18 cellular contexts compared by ENCODE assay signal in the genomic region with DNA sequence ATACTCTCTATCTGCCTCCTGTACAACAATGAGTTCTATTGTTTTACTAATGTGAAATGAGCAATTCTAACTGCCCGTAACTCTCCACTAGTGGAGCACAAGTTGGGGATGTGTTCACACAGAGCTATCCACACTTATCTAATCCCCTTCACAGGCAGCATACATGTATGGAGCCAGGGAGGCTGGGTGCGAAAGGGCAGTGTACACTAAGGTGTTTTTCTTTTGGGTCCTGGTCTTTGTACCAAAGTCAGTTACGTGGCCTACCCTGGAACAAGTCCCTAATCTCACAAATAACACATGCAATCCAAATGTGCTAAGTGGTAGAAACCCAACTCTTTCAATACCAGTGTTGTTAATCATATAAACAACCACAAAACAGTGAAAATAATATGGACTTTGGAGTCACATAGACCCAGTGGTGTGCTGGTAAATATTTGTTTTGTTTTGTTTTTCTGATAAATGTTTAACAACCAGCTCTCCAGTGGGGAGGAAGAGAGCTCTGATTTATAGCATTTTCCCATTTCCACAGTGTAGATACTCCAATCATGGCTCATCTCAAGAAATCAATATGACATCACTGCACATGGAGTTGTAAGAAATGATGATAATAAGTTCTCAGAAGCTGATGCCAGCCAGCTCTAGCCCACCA.
DNase-seq lines count a peak whose midpoint lies in the region; ATAC-seq, FAIRE-seq and TF ChIP-seq lines count a peak whose summit lies in the region.
"Had no signal": no experiment of that assay in that cellular context is flagged by ENCODE, and none has a peak within 500 bp of the region (broad histone marks: within the 10 kb centered on the region; RNA-seq: fewer than 3 reads in every experiment).

No MANE protein-coding gene starts in this region.

- no peak overlapping the region for H3K4me3 Mint-ChIP-seq in MCF 10A (ENCODE audit: unreplicated experiment)
- H3K4me3 Mint-ChIP-seq: B cell, GM23338 had no signal

- POLR2A ChIA-PET in MCF 10A (lab: Yijun Ruan, JAX) (interaction anchor here (1.0 to 1.2 kb wide), 2 partner anchors 9 to 14 kb away, joined by 3 to 7 read pairs; no protein-coding TSS in a partner anchor), H1 (lab: Charles Lee; ENCODE audit: partially characterized antibody) (no interaction called here)

- H3K23me2 ChIP-seq in H1 (ENCODE audit: low read depth, low read length): no peaks in the 10 kb centered on the region

- H3K56ac ChIP-seq in H1 (replicated peaks; ENCODE audit: insufficient read length, low read depth, low read length): no peak overlapping the region

- no TSS peak for BruUV-seq in mammary epithelial cell (replicated peaks; lab: Mats Ljungman, UMichigan)
- BruUV-seq in MCF 10A (replicated peaks; lab: Mats Ljungman, UMichigan): no TSS peak

- H2AK5ac ChIP-seq in H1 (ENCODE audit: low read depth, low read length): no peak overlapping the region

- H3K4me1 ChIP-seq in mammary epithelial cell (ENCODE audit: insufficient read depth, low read length): peaks cover 3% of the 10 kb centered on the region
- H3K4me1 ChIP-seq in H1 (replicated peaks in 1 of 4; ENCODE audit: control insufficient read depth in 3 of 4, insufficient read depth in 4 of 4, low read length in 3 of 4): no peaks in the 10 kb centered on the region
- H3K4me1 ChIP-seq in liver (ENCODE audit: control insufficient read depth in 4 of 4, insufficient read depth in 4 of 4, low read length in 3 of 4): peaks cover 6 to 61% (median 38%) of the 10 kb centered on the region in 4 donors
- no peaks in the 10 kb centered on the region for H3K4me1 ChIP-seq in Peyer's patch

- no peak overlapping the region for H3K4me3 ChIP-seq in mammary epithelial cell (replicated peaks in 1 of 3; ENCODE audit: insufficient read depth in 1 of 3, low read depth in 2 of 3, low read length in 3 of 3)
- H3K4me3 ChIP-seq in H1 (ENCODE audit: extremely low read depth in 1 of 4, insufficient read depth in 2 of 4, low read depth in 3 of 4, low read length in 4 of 4): no peak overlapping the region
- no peak overlapping the region for H3K4me3 ChIP-seq in liver (ENCODE audit: low read depth in 1 of 3, low read length in 3 of 3)
- no peak overlapping the region for H3K4me3 ChIP-seq in Peyer's patch
- H3K4me3 ChIP-seq: GM23338 had no signal

- in situ Hi-C loops in mammary epithelial cell (cut with MboI; ENCODE audit: low sequenced_read_pairs in 2 of 2): no loop called here

- no peaks in the 10 kb centered on the region for H3K36me3 Mint-ChIP-seq in MCF 10A (ENCODE audit: insufficient read depth, unreplicated experiment)

- H3K27me3 Mint-ChIP-seq in MCF 10A (ENCODE audit: insufficient read depth, unreplicated experiment): no peaks in the 10 kb centered on the region
- H3K27me3 Mint-ChIP-seq: B cell had no signal

- peak overlapping the region; percentile 73 for H2AFZ ChIP-seq in mammary epithelial cell (ENCODE audit: low read depth, low read length)
- H2AFZ ChIP-seq in H1 (ENCODE audit: low read length): no peak overlapping the region

- H3K18ac ChIP-seq in H1 (ENCODE audit: extremely low read depth, low read length): no peak overlapping the region

- H3K27me3 ChIP-seq in mammary epithelial cell (ENCODE audit: insufficient read depth, low read length) (no peaks in the 10 kb centered on the region), H1 (replicated peaks in 1 of 4; ENCODE audit: control insufficient read depth in 3 of 4, extremely low read depth in 1 of 4, insufficient read depth in 3 of 4, low read length in 3 of 4) (no peaks in the 10 kb centered on the region; a peak in 1 of 7 replicates), liver (ENCODE audit: control insufficient read depth in 4 of 4, insufficient read depth in 4 of 4, low read length in 3 of 4) (no peaks in the 10 kb centered on the region), Peyer's patch (no peaks in the 10 kb centered on the region)

- TF ChIP-seq RAD21 in H1 (IDR thresholded peaks at IDR 0.05 in 1 of 2, conservative IDR thresholded peaks at IDR 0.05 in 1 of 2; ENCODE audit: low read depth in 2 of 2, low read length in 2 of 2) (no peak), liver (IDR thresholded peaks at IDR 0.05) (peak; percentile 69)

- H3K79me2 ChIP-seq in mammary epithelial cell (ENCODE audit: insufficient read depth, low read length) (no peaks in the 10 kb centered on the region), H1 (ENCODE audit: control insufficient read depth in 1 of 2, insufficient read depth in 2 of 2, low read length in 2 of 2) (no peaks in the 10 kb centered on the region)

- H4K5ac ChIP-seq in H1 (ENCODE audit: insufficient read length, low read depth, low read length): no peak overlapping the region

- H3K79me1 ChIP-seq in H1 (ENCODE audit: low read depth, low read length): no peaks in the 10 kb centered on the region

- peaks cover 17% of the 10 kb centered on the region for H3K9me3 Mint-ChIP-seq in MCF 10A (ENCODE audit: unreplicated experiment)

- no peak overlapping the region for H2BK120ac ChIP-seq in H1 (replicated peaks; ENCODE audit: low read depth, low read length)

- CTCF ChIA-PET in mammary epithelial cell (lab: Charles Lee; ENCODE audit: low non-redundant PET): no interaction called here
- CTCF ChIA-PET in MCF 10A (lab: Yijun Ruan, JAX): interaction anchor here (0.6 to 1.6 kb wide), 4 partner anchors 34 to 732 kb away, joined by 3 to 4 read pairs (median 4); no protein-coding TSS in a partner anchor
- CTCF ChIA-PET in H1 (lab: Charles Lee; ENCODE audit: partially characterized antibody): interaction anchor here (0.6 to 1.3 kb wide), 2 partner anchors 170 to 1464 kb away, joined by 4 read pairs; no protein-coding TSS in a partner anchor

- dilution Hi-C loops in mammary epithelial cell (cut with HindIII; ENCODE audit: low sequenced_read_pairs): loop anchor here (5.0 kb wide), 1 partner anchor 35 kb away; no protein-coding TSS in a partner anchor

- H4K91ac ChIP-seq in H1 (replicated peaks; ENCODE audit: insufficient read length, low read length): peak overlapping the region; percentile 17

- H3K27ac Mint-ChIP-seq in MCF 10A (ENCODE audit: low read depth, unreplicated experiment): no peak overlapping the region
- H3K27ac Mint-ChIP-seq: B cell, GM23338 had no signal

- TF ChIP-seq POLR2A in H1 (IDR thresholded peaks at IDR 0.05; ENCODE audit: control extremely low read depth in 1 of 2, low read depth in 2 of 2, low read length in 2 of 2) (no peak), Peyer's patch (IDR thresholded peaks at IDR 0.05) (no peak)

- intact Hi-C loops in mammary epithelial cell (cut with micrococcal nuclease) (no loop called here), MCF 10A (cut with micrococcal nuclease) (no loop called here)

- H2BK12ac ChIP-seq in H1 (ENCODE audit: low read depth, low read length): no peak overlapping the region

- no peak for FAIRE-seq in H1 (lab: Jason Lieb, UNC)
- FAIRE-seq: GM19239 had no signal

- peak; percentile 49 for DNase-seq in mammary epithelial cell
- no peak for DNase-seq in MCF 10A (ENCODE audit: unreplicated experiment)
- no peak for DNase-seq in H1 (ENCODE audit: low read depth in 1 of 2, low spot score in 2 of 2)
- DNase-seq in Peyer's patch: no peak
- no peak for DNase-seq in RKO (ENCODE audit: low spot score)
- no peak for DNase-seq in dermis blood vessel endothelial cell
- DNase-seq: Caco-2, GF-D8, KBM-7, NCI-H1694 treated with DMSO at 0.1 percent for 48 hours had no signal

- no peak overlapping the region for H3K4ac ChIP-seq in H1 (replicated peaks; ENCODE audit: insufficient read length, low read depth, low read length)

- no peak overlapping the region for H2BK5ac ChIP-seq in H1 (ENCODE audit: low read depth, low read length)

- peaks cover 10% of the 10 kb centered on the region for H3K9me3 ChIP-seq in mammary epithelial cell (replicated peaks; ENCODE audit: insufficient read depth, low read length)
- peaks cover 11 to 13% of the 10 kb centered on the region in 2 experiments; a peak in 3 of 4 replicates for H3K9me3 ChIP-seq in H1 (ENCODE audit: insufficient read depth in 2 of 2, low read depth in 1 of 2, low read length in 1 of 2)
- H3K9me3 ChIP-seq in liver (ENCODE audit: control insufficient read depth in 4 of 4, low read length in 3 of 4): peaks cover 0 to 3% (median 1%) of the 10 kb centered on the region in 4 donors
- no peaks in the 10 kb centered on the region for H3K9me3 ChIP-seq in Peyer's patch
- H3K9me3 ChIP-seq: Caco-2 had no signal

- no peak for ATAC-seq in GM21390 (IDR thresholded peaks at IDR 0.05; ENCODE audit: unreplicated experiment)
- ATAC-seq: GM23338, HCT116, Panc1, Right ventricle myocardium inferior had no signal

- H3K23ac ChIP-seq in H1 (ENCODE audit: insufficient read length): no peak overlapping the region

- H3K27ac ChIP-seq in mammary epithelial cell (ENCODE audit: insufficient read depth, low read depth, low read length) (no peak overlapping the region), H1 (ENCODE audit: low read depth, low read length) (no peak overlapping the region), liver (ENCODE audit: low read depth in 1 of 2, low read length in 2 of 2) (peak overlapping the region; percentile 93 to 96), Peyer's patch (no peak overlapping the region)

- no peak overlapping the region for H3K9ac ChIP-seq in mammary epithelial cell (ENCODE audit: insufficient read depth, low read length)
- no peak overlapping the region for H3K9ac ChIP-seq in H1 (replicated peaks in 1 of 4; ENCODE audit: extremely low read depth in 1 of 4, low read depth in 3 of 4, low read length in 3 of 4)
- peak overlapping the region in 1 of 2 donors; percentile 86 for H3K9ac ChIP-seq in liver (ENCODE audit: low read depth in 1 of 2, low read length in 2 of 2)

- H4K8ac ChIP-seq in H1 (ENCODE audit: extremely low read depth, insufficient read depth, low read length): no peak overlapping the region

- no peak overlapping the region for H2BK15ac ChIP-seq in H1 (ENCODE audit: low read length)

- TF ChIP-seq CTCF in mammary epithelial cell (conservative IDR thresholded peaks at IDR 0.05 in 1 of 2, IDR thresholded peaks at IDR 0.05 in 1 of 2; ENCODE audit: extremely low read depth in 1 of 2, insufficient read depth in 1 of 2, low read depth in 1 of 2, low read length in 2 of 2): no peak
- TF ChIP-seq CTCF in MCF 10A (IDR thresholded peaks at IDR 0.05; ENCODE audit: unreplicated experiment): no peak
- no peak for TF ChIP-seq CTCF in H1 (IDR thresholded peaks at IDR 0.05; ENCODE audit: control extremely low read depth in 1 of 3, insufficient read depth in 1 of 3, low read depth in 1 of 3, low read length in 3 of 3)
- TF ChIP-seq CTCF in liver (IDR thresholded peaks at IDR 0.05; ENCODE audit: low read depth, low read length, missing input control): no peak
- TF ChIP-seq CTCF in Peyer's patch (IDR thresholded peaks at IDR 0.05): no peak

- 57% methylated on average over 3 of the region's 3 CpGs for WGBS in mammary epithelial cell (ENCODE audit: low coverage, missing lambda C conversion rate)
- 84% methylated on average over 3 of the region's 3 CpGs; no CpG with 5 or more reads in 1 of the 2 experiments for WGBS in H1 (ENCODE audit: extremely low coverage in 1 of 2, insufficient coverage in 1 of 2, insufficient read length in 1 of 2, insufficient replicate concordance in 2 of 2, low coverage in 1 of 2, low lambda C conversion rate in 2 of 2, missing lambda C conversion rate in 1 of 2), 2 experiments
- WGBS in liver: 37% methylated on average over 3 of the region's 3 CpGs

- no peak overlapping the region for H3K14ac ChIP-seq in H1 (ENCODE audit: insufficient read length)

- H3K4me2 ChIP-seq in mammary epithelial cell (ENCODE audit: insufficient read depth, low read depth, low read length) (no peak overlapping the region), H1 (ENCODE audit: insufficient read depth in 1 of 2, low read depth in 2 of 2, low read length in 2 of 2) (no peak overlapping the region)
- H3K4me2 ChIP-seq: GM23338 had no signal

- TF ChIP-seq EP300 in H1 (IDR thresholded peaks at IDR 0.05; ENCODE audit: borderline replicate concordance in 1 of 2, low read depth in 2 of 2, low read length in 2 of 2): no peak

- no peaks in the 10 kb centered on the region for H3K4me1 Mint-ChIP-seq in MCF 10A (ENCODE audit: insufficient read depth, unreplicated experiment)
- H3K4me1 Mint-ChIP-seq: B cell, GM23338 had no signal

- no peaks in the 10 kb centered on the region for H4K20me1 ChIP-seq in mammary epithelial cell (ENCODE audit: insufficient read depth, low read length)
- no peaks in the 10 kb centered on the region for H4K20me1 ChIP-seq in H1 (replicated peaks in 1 of 2; ENCODE audit: control insufficient read depth in 1 of 2, insufficient read depth in 2 of 2, low read length in 2 of 2)

- H3K36me3 ChIP-seq in mammary epithelial cell (ENCODE audit: insufficient read depth, low read length): no peaks in the 10 kb centered on the region
- H3K36me3 ChIP-seq in H1 (ENCODE audit: control insufficient read depth in 2 of 4, insufficient read depth in 4 of 4, low read length in 3 of 4): peaks cover 0 to 5% (median 0%) of the 10 kb centered on the region in 4 experiments; a peak in 2 of 8 replicates
- no peaks in the 10 kb centered on the region for H3K36me3 ChIP-seq in liver (ENCODE audit: control insufficient read depth in 4 of 4, insufficient read depth in 3 of 4, low read depth in 1 of 4, low read length in 3 of 4)
- H3K36me3 ChIP-seq in Peyer's patch: no peaks in the 10 kb centered on the region

- no peak overlapping the region for H2BK20ac ChIP-seq in H1 (ENCODE audit: low read length)

Comparison
In these comparisons a context has a peak if more than half of its experiments do, and no peak if none do; other contexts are left out.
1. H3K27ac ChIP-seq: peak in liver (2 of 2); none in mammary epithelial cell (single experiment), H1 (single experiment) and Peyer's patch (0 of 4).